Comparison of ENCODE assay signal across 15 cellular contexts in the genomic region with DNA sequence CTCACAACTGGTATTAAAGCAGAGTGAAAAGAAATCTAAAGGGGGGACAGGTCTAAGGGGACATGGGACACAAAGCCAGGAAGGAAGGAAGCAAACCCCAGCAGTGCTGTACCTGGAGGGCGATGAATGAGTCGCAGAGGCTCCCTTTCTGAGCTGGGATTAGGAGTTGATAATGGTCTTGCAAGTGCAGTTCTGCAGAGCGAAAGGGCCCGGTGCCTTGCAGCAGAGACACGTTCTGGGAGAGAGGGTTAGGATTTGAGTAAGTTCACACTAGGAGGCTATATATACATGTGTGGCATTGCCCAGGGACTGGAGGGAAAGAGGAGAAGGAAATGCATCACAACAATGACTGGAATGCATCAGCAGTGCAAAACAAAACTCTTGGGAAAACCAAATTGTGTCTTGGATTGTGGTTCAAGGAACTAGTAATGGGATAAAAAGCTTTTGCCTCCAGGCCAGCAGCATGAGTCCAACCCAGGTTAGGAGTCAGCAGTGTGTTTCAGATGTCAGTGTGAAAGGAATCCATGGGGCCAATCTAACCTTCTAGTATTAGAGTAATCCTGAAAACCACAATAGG. TPM values are rescaled to one million over a fixed set of nuclear protein-coding genes. Genes with fewer than 3 reads are reported as not detected.
DNase-seq lines count a peak whose midpoint lies in the region; ATAC-seq, FAIRE-seq and TF ChIP-seq lines count a peak whose summit lies in the region.
"Had no signal": no experiment of that assay in that cellular context is flagged by ENCODE, and none has a peak within 500 bp of the region (broad histone marks: within the 10 kb centered on the region; RNA-seq: fewer than 3 reads in every experiment).

No MANE protein-coding gene starts in this region.

- H3K36me3 Mint-ChIP-seq in WTC11 (no peaks in the 10 kb centered on the region), nephron progenitor cell (ENCODE audit: low read depth) (no peaks in the 10 kb centered on the region)
- H3K36me3 Mint-ChIP-seq: type B pancreatic cell had no signal

- no peaks in the 10 kb centered on the region for H3K9me3 ChIP-seq in spleen

- no peak for TF ChIP-seq POLR2A in H54 (IDR thresholded peaks at IDR 0.05; ENCODE audit: low read depth, low read length)
- no peak for TF ChIP-seq POLR2A in spleen (IDR thresholded peaks at IDR 0.05)

- DNase-seq in H54 (ENCODE audit: insufficient read length, low spot score) = peak; percentile 42
- DNase-seq in WTC11 (ENCODE audit: low spot score) = no peak
- peak; percentile 67 for DNase-seq in fibroblast of mammary gland (ENCODE audit: low read depth)
- DNase-seq in spleen = peak; percentile 58
- DNase-seq in COLO668 (lab: John Stamatoyannopoulos, UW; ENCODE audit: unreplicated experiment) = no peak
- no peak for DNase-seq in nephron progenitor cell
- DNase-seq: activated CD8-positive, alpha-beta T cell treated with anti-CD3 and anti-CD28 coated beads for 36 hours; cortex of kidney; DND-41; MM.1S; T-helper 9 cell had no signal

- POLR2A ChIA-PET in WTC11 (lab: Charles Lee) = no interaction called here

- H3K4me3 Mint-ChIP-seq in WTC11 (no peak overlapping the region), nephron progenitor cell (no peak overlapping the region)
- H3K4me3 Mint-ChIP-seq: activated CD8-positive, alpha-beta T cell treated with anti-CD3 and anti-CD28 coated beads for 36 hours; type B pancreatic cell had no signal

- intact Hi-C loops in spleen (cut with DNase I; ENCODE audit: low total_unique reads) = no loop called here

- H3K4me1 ChIP-seq in spleen = peaks cover 0 to 4% (median 0%) of the 10 kb centered on the region in 6 donors

- H3K27ac ChIP-seq in spleen = no peak overlapping the region

- WGBS in spleen, 5 donors = 52 to 65% (median 60%) methylated on average over 5 of the region's 5 CpGs

- ATAC-seq in WTC11 = peak; percentile 32
- ATAC-seq in GM18858 (IDR thresholded peaks at IDR 0.05; ENCODE audit: unreplicated experiment) = no peak
- ATAC-seq in HG02884 (IDR thresholded peaks at IDR 0.05; ENCODE audit: unreplicated experiment) = no peak
- ATAC-seq: activated CD8-positive, alpha-beta T cell treated with anti-CD3 and anti-CD28 coated beads for 36 hours; left lobe of liver had no signal

- FAIRE-seq in H54 (lab: Jason Lieb, UNC) = peak; percentile 68

- no peak for TF ChIP-seq CTCF in WTC11 (IDR thresholded peaks at IDR 0.05)
- no peak for TF ChIP-seq CTCF in fibroblast of mammary gland (conservative IDR thresholded peaks at IDR 0.05; ENCODE audit: control insufficient read depth, insufficient read depth, low read depth, low read length)
- no peak for TF ChIP-seq CTCF in spleen (IDR thresholded peaks at IDR 0.05 in 8 of 11, conservative IDR thresholded peaks at IDR 0.05 in 3 of 11)
- TF ChIP-seq CTCF in nephron progenitor cell (IDR thresholded peaks at IDR 0.05) = no peak

- H3K27ac Mint-ChIP-seq in WTC11 = no peak overlapping the region
- no peak overlapping the region for H3K27ac Mint-ChIP-seq in nephron progenitor cell
- H3K27ac Mint-ChIP-seq: activated CD8-positive, alpha-beta T cell treated with anti-CD3 and anti-CD28 coated beads for 36 hours; type B pancreatic cell had no signal

- H3K9me3 Mint-ChIP-seq in WTC11 = peaks cover 7% of the 10 kb centered on the region
- no peaks in the 10 kb centered on the region for H3K9me3 Mint-ChIP-seq in nephron progenitor cell
- H3K9me3 Mint-ChIP-seq: activated CD8-positive, alpha-beta T cell treated with anti-CD3 and anti-CD28 coated beads for 36 hours had no signal

- H3K27me3 Mint-ChIP-seq in WTC11 (ENCODE audit: low read depth) = no peaks in the 10 kb centered on the region
- H3K27me3 Mint-ChIP-seq in nephron progenitor cell (ENCODE audit: low read depth, poor library complexity) = no peaks in the 10 kb centered on the region
- H3K27me3 Mint-ChIP-seq: type B pancreatic cell had no signal

- H3K4me1 Mint-ChIP-seq in WTC11 (peaks cover 6% of the 10 kb centered on the region), nephron progenitor cell (peaks cover 8% of the 10 kb centered on the region)

- no peaks in the 10 kb centered on the region for H3K36me3 ChIP-seq in spleen

- CTCF ChIA-PET in WTC11 (lab: Charles Lee) = interaction anchor here (0.6 to 0.7 kb wide), 2 partner anchors 78 to 784 kb away, joined by 3 to 5 read pairs; no protein-coding TSS in a partner anchor

- H3K4me3 ChIP-seq in fibroblast of mammary gland (ENCODE audit: control insufficient read depth, low read depth, low read length) (no peak overlapping the region), spleen (no peak overlapping the region)

- H3K27me3 ChIP-seq in spleen (replicated peaks in 1 of 7) = no peaks in the 10 kb centered on the region

TF ChIP-seq in WTC11, 78 proteins besides CTCF, POLR2A, EP300 and RAD21:
- no peak for TF ChIP-seq TEAD4 (CRISPR knock-in tag; IDR thresholded peaks at IDR 0.05)
- TF ChIP-seq, protein P1, sequence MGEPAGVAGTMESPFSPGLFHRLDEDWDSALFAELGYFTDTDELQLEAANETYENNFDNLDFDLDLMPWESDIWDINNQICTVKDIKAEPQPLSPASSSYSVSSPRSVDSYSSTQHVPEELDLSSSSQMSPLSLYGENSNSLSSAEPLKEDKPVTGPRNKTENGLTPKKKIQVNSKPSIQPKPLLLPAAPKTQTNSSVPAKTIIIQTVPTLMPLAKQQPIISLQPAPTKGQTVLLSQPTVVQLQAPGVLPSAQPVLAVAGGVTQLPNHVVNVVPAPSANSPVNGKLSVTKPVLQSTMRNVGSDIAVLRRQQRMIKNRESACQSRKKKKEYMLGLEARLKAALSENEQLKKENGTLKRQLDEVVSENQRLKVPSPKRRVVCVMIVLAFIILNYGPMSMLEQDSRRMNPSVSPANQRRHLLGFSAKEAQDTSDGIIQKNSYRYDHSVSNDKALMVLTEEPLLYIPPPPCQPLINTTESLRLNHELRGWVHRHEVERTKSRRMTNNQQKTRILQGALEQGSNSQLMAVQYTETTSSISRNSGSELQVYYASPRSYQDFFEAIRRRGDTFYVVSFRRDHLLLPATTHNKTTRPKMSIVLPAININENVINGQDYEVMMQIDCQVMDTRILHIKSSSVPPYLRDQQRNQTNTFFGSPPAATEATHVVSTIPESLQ (CRISPR knock-in tag; IDR thresholded peaks at IDR 0.05) = no peak

RNA-seq across cellular contexts. Expression of gene LIFR, which starts 38.8 kb away (rescaled TPM):
- total RNA-seq in WTC11 (2021) = 12.9 to 14.4 TPM (median 13.7 TPM) in 3 replicates
- total RNA-seq in spleen = 100 to 1,000 TPM in 5 of 7 donors, 10 to 100 TPM in 2; 73.0 to 191 (median 156) TPM
- polyA plus RNA-seq in spleen = 1 to 10 TPM; 6.8 to 9.7 (median 7.9) TPM
- total RNA-seq: activated CD8-positive, alpha-beta T cell treated with anti-CD3 and anti-CD28 coated beads for 36 hours had no signal

Comparison
In these comparisons a context has a peak if more than half of its experiments do, and no peak if none do; other contexts are left out.
1. DNase-seq: peak in H54 (single experiment), fibroblast of mammary gland (single experiment) and spleen (single experiment); none in WTC11 (single experiment), COLO668 (single experiment) and nephron progenitor cell (single experiment).